In the genomic region with DNA sequence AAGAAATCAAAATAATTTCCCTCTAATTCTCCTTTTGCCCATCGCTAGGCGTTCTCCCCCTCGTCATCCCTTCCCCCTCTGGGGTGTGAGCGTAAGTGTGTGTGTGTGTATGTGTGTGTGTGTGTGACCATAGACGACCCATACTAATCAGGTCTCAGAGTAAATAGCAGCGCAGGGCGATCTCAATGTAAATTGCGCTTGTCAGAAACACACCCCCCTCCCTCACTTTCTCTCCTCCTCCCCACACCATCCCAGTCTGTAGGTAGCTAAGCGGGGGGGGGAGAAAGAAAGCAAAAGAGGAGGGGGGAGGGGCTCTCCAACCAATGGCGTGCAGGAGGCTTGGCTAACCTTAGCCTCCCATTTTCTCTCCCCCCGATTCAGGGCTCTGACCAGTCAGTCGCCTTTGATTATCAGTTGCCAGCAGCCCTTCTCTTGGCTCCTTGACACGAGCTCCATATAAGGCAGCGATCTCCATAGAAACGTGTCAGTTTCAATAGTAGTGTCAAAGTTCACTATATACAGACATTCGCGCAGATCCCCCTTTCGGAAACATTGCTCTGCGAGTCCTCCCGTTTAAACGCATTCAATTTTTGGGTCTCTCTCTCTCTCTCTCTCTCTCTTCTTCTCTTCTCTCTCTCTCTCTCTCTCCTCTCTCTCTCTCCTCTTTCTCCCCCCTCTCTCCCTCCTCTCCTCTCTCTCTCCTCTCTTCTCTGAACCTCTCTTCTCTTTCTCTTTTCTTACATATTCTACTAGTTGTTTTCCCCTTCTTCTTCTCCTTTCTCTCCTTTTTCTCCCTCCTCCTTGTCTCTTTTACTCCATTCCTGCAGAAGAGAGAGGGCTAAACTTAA, we compare ENCODE assay signal across 1 cellular context.
TF ChIP-seq lines count a peak whose summit lies in the region.

A gene (plus strand): TSS at position 546 of the 848 bp plus-strand sequence. CDS start 1,802 bp downstream, outside the sequence.

TF ChIP-seq in HEK293, 187 proteins besides CTCF, POLR2A, EP300 and RAD21 (continued from another document):
- TF ChIP-seq, protein P1, sequence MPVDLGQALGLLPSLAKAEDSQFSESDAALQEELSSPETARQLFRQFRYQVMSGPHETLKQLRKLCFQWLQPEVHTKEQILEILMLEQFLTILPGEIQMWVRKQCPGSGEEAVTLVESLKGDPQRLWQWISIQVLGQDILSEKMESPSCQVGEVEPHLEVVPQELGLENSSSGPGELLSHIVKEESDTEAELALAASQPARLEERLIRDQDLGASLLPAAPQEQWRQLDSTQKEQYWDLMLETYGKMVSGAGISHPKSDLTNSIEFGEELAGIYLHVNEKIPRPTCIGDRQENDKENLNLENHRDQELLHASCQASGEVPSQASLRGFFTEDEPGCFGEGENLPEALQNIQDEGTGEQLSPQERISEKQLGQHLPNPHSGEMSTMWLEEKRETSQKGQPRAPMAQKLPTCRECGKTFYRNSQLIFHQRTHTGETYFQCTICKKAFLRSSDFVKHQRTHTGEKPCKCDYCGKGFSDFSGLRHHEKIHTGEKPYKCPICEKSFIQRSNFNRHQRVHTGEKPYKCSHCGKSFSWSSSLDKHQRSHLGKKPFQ (tag by site-specific recombination; IDR thresholded peaks at IDR 0.05) = peak; percentile 99
- TF ChIP-seq ZNF24 (tag by site-specific recombination; IDR thresholded peaks at IDR 0.05) = peak; percentile 95
- TF ChIP-seq BCL11B (tag by site-specific recombination; IDR thresholded peaks at IDR 0.05; ENCODE audit: low read depth) = peak; percentile 99
- no peak for TF ChIP-seq SCRT2 (tag by site-specific recombination; IDR thresholded peaks at IDR 0.05)
- peak; percentile 71 for TF ChIP-seq ZNF76 (tag by site-specific recombination; IDR thresholded peaks at IDR 0.05; ENCODE audit: borderline replicate concordance, low read depth)
- TF ChIP-seq ZNF426 (tag by site-specific recombination; IDR thresholded peaks at IDR 0.05) = no peak
- TF ChIP-seq ZNF837 (tag by site-specific recombination; IDR thresholded peaks at IDR 0.05) = peak; percentile 89
- TF ChIP-seq, protein P2, sequence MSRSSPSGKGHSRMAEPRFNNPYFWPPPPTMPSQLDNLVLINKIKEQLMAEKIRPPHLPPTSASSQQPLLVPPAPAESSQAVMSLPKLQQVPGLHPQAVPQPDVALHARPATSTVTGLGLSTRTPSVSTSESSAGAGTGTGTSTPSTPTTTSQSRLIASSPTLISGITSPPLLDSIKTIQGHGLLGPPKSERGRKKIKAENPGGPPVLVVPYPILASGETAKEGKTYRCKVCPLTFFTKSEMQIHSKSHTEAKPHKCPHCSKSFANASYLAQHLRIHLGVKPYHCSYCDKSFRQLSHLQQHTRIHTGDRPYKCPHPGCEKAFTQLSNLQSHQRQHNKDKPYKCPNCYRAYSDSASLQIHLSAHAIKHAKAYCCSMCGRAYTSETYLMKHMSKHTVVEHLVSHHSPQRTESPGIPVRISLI (tag by site-specific recombination; IDR thresholded peaks at IDR 0.05) = no peak
- TF ChIP-seq EGR2 (tag by site-specific recombination; IDR thresholded peaks at IDR 0.05; ENCODE audit: low read depth) = peak; percentile 87
- TF ChIP-seq, protein P3, sequence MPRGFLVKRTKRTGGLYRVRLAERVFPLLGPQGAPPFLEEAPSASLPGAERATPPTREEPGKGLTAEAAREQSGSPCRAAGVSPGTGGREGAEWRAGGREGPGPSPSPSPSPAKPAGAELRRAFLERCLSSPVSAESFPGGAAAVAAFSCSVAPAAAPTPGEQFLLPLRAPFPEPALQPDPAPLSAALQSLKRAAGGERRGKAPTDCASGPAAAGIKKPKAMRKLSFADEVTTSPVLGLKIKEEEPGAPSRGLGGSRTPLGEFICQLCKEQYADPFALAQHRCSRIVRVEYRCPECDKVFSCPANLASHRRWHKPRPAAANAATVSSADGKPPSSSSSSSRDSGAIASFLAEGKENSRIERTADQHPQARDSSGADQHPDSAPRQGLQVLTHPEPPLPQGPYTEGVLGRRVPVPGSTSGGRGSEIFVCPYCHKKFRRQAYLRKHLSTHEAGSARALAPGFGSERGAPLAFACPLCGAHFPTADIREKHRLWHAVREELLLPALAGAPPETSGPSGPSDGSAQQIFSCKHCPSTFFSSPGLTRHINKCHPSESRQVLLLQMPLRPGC (tag by site-specific recombination; IDR thresholded peaks at IDR 0.05) = peak; percentile 98
- TF ChIP-seq SP2 (tag by site-specific recombination; IDR thresholded peaks at IDR 0.05) = peak; percentile 85
- TF ChIP-seq ZBTB8A (tag by site-specific recombination; IDR thresholded peaks at IDR 0.05) = peak; percentile 97
- no peak for TF ChIP-seq ZNF354C (tag by site-specific recombination; IDR thresholded peaks at IDR 0.05; ENCODE audit: borderline replicate concordance, low read depth)
- peak; percentile 93 for TF ChIP-seq ZNF785 (tag by site-specific recombination; IDR thresholded peaks at IDR 0.05)
- peak; percentile 86 for TF ChIP-seq OSR2 (tag by site-specific recombination; IDR thresholded peaks at IDR 0.05)
- TF ChIP-seq, protein P4, sequence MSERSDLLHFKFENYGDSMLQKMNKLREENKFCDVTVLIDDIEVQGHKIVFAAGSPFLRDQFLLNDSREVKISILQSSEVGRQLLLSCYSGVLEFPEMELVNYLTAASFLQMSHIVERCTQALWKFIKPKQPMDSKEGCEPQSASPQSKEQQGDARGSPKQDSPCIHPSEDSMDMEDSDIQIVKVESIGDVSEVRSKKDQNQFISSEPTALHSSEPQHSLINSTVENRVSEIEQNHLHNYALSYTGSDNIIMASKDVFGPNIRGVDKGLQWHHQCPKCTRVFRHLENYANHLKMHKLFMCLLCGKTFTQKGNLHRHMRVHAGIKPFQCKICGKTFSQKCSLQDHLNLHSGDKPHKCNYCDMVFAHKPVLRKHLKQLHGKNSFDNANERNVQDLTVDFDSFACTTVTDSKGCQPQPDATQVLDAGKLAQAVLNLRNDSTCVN (tag by site-specific recombination; optimal IDR thresholded peaks at IDR 0.05) = peak; percentile 38
- TF ChIP-seq, protein P5, sequence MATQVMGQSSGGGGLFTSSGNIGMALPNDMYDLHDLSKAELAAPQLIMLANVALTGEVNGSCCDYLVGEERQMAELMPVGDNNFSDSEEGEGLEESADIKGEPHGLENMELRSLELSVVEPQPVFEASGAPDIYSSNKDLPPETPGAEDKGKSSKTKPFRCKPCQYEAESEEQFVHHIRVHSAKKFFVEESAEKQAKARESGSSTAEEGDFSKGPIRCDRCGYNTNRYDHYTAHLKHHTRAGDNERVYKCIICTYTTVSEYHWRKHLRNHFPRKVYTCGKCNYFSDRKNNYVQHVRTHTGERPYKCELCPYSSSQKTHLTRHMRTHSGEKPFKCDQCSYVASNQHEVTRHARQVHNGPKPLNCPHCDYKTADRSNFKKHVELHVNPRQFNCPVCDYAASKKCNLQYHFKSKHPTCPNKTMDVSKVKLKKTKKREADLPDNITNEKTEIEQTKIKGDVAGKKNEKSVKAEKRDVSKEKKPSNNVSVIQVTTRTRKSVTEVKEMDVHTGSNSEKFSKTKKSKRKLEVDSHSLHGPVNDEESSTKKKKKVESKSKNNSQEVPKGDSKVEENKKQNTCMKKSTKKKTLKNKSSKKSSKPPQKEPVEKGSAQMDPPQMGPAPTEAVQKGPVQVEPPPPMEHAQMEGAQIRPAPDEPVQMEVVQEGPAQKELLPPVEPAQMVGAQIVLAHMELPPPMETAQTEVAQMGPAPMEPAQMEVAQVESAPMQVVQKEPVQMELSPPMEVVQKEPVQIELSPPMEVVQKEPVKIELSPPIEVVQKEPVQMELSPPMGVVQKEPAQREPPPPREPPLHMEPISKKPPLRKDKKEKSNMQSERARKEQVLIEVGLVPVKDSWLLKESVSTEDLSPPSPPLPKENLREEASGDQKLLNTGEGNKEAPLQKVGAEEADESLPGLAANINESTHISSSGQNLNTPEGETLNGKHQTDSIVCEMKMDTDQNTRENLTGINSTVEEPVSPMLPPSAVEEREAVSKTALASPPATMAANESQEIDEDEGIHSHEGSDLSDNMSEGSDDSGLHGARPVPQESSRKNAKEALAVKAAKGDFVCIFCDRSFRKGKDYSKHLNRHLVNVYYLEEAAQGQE (tag by site-specific recombination; IDR thresholded peaks at IDR 0.05) = peak; percentile 67
- TF ChIP-seq, protein P6, sequence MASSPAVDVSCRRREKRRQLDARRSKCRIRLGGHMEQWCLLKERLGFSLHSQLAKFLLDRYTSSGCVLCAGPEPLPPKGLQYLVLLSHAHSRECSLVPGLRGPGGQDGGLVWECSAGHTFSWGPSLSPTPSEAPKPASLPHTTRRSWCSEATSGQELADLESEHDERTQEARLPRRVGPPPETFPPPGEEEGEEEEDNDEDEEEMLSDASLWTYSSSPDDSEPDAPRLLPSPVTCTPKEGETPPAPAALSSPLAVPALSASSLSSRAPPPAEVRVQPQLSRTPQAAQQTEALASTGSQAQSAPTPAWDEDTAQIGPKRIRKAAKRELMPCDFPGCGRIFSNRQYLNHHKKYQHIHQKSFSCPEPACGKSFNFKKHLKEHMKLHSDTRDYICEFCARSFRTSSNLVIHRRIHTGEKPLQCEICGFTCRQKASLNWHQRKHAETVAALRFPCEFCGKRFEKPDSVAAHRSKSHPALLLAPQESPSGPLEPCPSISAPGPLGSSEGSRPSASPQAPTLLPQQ (tag by site-specific recombination; IDR thresholded peaks at IDR 0.05) = peak; percentile 91
- TF ChIP-seq, protein P7, sequence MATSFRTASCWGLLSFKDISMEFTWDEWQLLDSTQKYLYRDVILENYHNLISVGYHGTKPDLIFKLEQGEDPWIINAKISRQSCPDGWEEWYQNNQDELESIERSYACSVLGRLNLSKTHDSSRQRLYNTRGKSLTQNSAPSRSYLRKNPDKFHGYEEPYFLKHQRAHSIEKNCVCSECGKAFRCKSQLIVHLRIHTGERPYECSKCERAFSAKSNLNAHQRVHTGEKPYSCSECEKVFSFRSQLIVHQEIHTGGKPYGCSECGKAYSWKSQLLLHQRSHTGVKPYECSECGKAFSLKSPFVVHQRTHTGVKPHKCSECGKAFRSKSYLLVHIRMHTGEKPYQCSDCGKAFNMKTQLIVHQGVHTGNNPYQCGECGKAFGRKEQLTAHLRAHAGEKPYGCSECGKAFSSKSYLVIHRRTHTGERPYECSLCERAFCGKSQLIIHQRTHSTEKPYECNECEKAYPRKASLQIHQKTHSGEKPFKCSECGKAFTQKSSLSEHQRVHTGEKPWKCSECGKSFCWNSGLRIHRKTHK (tag by site-specific recombination; IDR thresholded peaks at IDR 0.05) = no peak
- peak; percentile 96 for TF ChIP-seq SP7 (tag by site-specific recombination; IDR thresholded peaks at IDR 0.05)
- TF ChIP-seq, protein P8, sequence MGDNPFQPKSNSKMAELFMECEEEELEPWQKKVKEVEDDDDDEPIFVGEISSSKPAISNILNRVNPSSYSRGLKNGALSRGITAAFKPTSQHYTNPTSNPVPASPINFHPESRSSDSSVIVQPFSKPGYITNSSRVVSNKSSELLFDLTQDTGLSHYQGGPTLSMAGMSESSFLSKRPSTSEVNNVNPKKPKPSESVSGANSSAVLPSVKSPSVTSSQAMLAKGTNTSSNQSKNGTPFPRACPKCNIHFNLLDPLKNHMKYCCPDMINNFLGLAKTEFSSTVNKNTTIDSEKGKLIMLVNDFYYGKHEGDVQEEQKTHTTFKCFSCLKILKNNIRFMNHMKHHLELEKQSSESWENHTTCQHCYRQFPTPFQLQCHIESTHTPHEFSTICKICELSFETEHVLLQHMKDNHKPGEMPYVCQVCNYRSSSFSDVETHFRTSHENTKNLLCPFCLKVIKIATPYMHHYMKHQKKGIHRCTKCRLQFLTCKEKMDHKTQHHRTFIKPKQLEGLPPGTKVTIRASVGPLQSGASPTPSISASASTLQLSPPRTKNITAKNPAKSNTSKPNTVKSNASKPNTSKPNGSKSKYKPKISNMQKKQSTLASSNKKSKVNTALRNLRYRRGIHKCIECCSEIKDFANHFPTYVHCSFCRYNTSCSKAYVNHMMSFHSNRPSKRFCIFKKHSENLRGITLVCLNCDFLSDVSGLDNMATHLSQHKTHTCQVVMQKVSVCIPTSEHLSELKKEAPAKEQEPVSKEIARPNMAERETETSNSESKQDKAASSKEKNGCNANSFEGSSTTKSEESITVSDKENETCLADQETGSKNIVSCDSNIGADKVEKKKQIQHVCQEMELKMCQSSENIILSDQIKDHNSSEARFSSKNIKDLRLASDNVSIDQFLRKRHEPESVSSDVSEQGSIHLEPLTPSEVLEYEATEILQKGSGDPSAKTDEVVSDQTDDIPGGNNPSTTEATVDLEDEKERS (tag by site-specific recombination; IDR thresholded peaks at IDR 0.05) = 0 out of 2 replicates have a peak, but pooled peaks have one; percentile 69
- peak; percentile 65; the same call in 1 of the 2 replicates for TF ChIP-seq MYNN (tag by site-specific recombination; IDR thresholded peaks at IDR 0.05; ENCODE audit: borderline replicate concordance)
